In genomic region chr15:39580117-39580629, GRCh38 we compare ENCODE assay signal across 8 cellular contexts. TPM values are rescaled to one million over a fixed set of nuclear protein-coding genes. Genes with fewer than 3 reads are reported as not detected.
A peak's percentile ranks its signal among the peaks of the same experiment; 100 is the strongest.
DNase-seq lines count a peak whose midpoint lies in the region; ATAC-seq and TF ChIP-seq lines count a peak whose summit lies in the region.

No MANE protein-coding gene starts in this region.

- in situ Hi-C loops in ACHN (cut with HindIII; ENCODE audit: low pct_ligation_motif_present, low pct_unique_long_range_greater_than_20kb, low sequenced_read_pairs) = no loop called here

- no peak for TF ChIP-seq POLR2A in lower leg skin (IDR thresholded peaks at IDR 0.05)

- peaks cover 0 to 44% (median 11%) of the 10 kb centered on the region in 45 donors for H3K27me3 ChIP-seq in dorsolateral prefrontal cortex

- DNase-seq in ACHN = peak; percentile 88
- peak; percentile 78 for DNase-seq in NCI-H526 treated with DMSO at 0.1 percent for 48 hours (lab: John Stamatoyannopoulos, UW)
- peak; percentile 92 for DNase-seq in activated CD4-positive, alpha-beta T cell treated with anti-CD3 and anti-CD28 coated beads, Interleukin-2, amount 50 U/mL, for 48 hours
- peak; percentile 43 to 86 (median 78) for DNase-seq in dorsolateral prefrontal cortex
- peak; percentile 93 to 99 for DNase-seq in lower leg skin (ENCODE audit: low spot score in 2 of 2)
- DNase-seq in stimulated activated CD4-positive, alpha-beta T cell treated with anti-CD3 and anti-CD28 coated beads, Interleukin-4, amount 100 ng/mL, for 1 hour = peak; percentile 88

- 0 to 1% methylated on average over 31 to 43 of the region's 43 CpGs for WGBS in lower leg skin, 2 donors

- H3K27ac ChIP-seq in dorsolateral prefrontal cortex = peak overlapping the region in 26 of 59 donors; percentile 0 to 81 (median 52)

- peak; percentile 74 to 97 (median 92) for TF ChIP-seq CTCF in dorsolateral prefrontal cortex (IDR thresholded peaks at IDR 0.05 in 54 of 56, conservative IDR thresholded peaks at IDR 0.05 in 2 of 56; ENCODE audit: low read depth in 1 of 56, partially characterized antibody in 56 of 56)
- TF ChIP-seq CTCF in lower leg skin (IDR thresholded peaks at IDR 0.05) = peak in 2 of 3 donors; percentile 41 to 80

- intact Hi-C loops in dorsolateral prefrontal cortex (cut with DNase I) (loop anchor here in 1 of 2 donors (2.0 to 5.0 kb wide), 2 partner anchors 763 to 873 kb away; no protein-coding TSS in a partner anchor), lower leg skin (cut with DNase I; ENCODE audit: low total_unique reads) (loop anchor here (2.0 kb wide), 1 partner anchor 409 kb away; no protein-coding TSS in a partner anchor)

- ATAC-seq in GM18868 (IDR thresholded peaks at IDR 0.05; ENCODE audit: unreplicated experiment) (peak; percentile 80), HG03342 (IDR thresholded peaks at IDR 0.05; ENCODE audit: unreplicated experiment) (peak; percentile 83)

- H3K4me3 ChIP-seq in dorsolateral prefrontal cortex = peak overlapping the region; percentile 28 to 73 (median 53)
- H3K4me3 ChIP-seq in lower leg skin (ENCODE audit: low read depth, poor library complexity, severe bottlenecking) = peak overlapping the region; percentile 56

RNA-seq across cellular contexts. Expression of gene THBS1, which starts 0.7 kb away (rescaled TPM):
- total RNA-seq in dorsolateral prefrontal cortex = 10 to 100 TPM in 54 of 120 experiments, 1 to 10 TPM in 66; 2.4 to 69.0 (median 9.2) TPM
- 100 to 1,000 TPM in 2 of 4 donors, 10 to 100 TPM in 2; 84.7 to 158 (median 103) TPM for total RNA-seq in lower leg skin
